1 cellular context compared by ENCODE assay signal in genomic region chr4:10460313-10461047, GRCh38.
TF ChIP-seq lines count a peak whose summit lies in the region.

No MANE protein-coding gene starts in this region.

TF ChIP-seq in K562, 482 proteins besides CTCF, POLR2A, EP300 and RAD21 (continued from another document):
- TF ChIP-seq, protein P1, sequence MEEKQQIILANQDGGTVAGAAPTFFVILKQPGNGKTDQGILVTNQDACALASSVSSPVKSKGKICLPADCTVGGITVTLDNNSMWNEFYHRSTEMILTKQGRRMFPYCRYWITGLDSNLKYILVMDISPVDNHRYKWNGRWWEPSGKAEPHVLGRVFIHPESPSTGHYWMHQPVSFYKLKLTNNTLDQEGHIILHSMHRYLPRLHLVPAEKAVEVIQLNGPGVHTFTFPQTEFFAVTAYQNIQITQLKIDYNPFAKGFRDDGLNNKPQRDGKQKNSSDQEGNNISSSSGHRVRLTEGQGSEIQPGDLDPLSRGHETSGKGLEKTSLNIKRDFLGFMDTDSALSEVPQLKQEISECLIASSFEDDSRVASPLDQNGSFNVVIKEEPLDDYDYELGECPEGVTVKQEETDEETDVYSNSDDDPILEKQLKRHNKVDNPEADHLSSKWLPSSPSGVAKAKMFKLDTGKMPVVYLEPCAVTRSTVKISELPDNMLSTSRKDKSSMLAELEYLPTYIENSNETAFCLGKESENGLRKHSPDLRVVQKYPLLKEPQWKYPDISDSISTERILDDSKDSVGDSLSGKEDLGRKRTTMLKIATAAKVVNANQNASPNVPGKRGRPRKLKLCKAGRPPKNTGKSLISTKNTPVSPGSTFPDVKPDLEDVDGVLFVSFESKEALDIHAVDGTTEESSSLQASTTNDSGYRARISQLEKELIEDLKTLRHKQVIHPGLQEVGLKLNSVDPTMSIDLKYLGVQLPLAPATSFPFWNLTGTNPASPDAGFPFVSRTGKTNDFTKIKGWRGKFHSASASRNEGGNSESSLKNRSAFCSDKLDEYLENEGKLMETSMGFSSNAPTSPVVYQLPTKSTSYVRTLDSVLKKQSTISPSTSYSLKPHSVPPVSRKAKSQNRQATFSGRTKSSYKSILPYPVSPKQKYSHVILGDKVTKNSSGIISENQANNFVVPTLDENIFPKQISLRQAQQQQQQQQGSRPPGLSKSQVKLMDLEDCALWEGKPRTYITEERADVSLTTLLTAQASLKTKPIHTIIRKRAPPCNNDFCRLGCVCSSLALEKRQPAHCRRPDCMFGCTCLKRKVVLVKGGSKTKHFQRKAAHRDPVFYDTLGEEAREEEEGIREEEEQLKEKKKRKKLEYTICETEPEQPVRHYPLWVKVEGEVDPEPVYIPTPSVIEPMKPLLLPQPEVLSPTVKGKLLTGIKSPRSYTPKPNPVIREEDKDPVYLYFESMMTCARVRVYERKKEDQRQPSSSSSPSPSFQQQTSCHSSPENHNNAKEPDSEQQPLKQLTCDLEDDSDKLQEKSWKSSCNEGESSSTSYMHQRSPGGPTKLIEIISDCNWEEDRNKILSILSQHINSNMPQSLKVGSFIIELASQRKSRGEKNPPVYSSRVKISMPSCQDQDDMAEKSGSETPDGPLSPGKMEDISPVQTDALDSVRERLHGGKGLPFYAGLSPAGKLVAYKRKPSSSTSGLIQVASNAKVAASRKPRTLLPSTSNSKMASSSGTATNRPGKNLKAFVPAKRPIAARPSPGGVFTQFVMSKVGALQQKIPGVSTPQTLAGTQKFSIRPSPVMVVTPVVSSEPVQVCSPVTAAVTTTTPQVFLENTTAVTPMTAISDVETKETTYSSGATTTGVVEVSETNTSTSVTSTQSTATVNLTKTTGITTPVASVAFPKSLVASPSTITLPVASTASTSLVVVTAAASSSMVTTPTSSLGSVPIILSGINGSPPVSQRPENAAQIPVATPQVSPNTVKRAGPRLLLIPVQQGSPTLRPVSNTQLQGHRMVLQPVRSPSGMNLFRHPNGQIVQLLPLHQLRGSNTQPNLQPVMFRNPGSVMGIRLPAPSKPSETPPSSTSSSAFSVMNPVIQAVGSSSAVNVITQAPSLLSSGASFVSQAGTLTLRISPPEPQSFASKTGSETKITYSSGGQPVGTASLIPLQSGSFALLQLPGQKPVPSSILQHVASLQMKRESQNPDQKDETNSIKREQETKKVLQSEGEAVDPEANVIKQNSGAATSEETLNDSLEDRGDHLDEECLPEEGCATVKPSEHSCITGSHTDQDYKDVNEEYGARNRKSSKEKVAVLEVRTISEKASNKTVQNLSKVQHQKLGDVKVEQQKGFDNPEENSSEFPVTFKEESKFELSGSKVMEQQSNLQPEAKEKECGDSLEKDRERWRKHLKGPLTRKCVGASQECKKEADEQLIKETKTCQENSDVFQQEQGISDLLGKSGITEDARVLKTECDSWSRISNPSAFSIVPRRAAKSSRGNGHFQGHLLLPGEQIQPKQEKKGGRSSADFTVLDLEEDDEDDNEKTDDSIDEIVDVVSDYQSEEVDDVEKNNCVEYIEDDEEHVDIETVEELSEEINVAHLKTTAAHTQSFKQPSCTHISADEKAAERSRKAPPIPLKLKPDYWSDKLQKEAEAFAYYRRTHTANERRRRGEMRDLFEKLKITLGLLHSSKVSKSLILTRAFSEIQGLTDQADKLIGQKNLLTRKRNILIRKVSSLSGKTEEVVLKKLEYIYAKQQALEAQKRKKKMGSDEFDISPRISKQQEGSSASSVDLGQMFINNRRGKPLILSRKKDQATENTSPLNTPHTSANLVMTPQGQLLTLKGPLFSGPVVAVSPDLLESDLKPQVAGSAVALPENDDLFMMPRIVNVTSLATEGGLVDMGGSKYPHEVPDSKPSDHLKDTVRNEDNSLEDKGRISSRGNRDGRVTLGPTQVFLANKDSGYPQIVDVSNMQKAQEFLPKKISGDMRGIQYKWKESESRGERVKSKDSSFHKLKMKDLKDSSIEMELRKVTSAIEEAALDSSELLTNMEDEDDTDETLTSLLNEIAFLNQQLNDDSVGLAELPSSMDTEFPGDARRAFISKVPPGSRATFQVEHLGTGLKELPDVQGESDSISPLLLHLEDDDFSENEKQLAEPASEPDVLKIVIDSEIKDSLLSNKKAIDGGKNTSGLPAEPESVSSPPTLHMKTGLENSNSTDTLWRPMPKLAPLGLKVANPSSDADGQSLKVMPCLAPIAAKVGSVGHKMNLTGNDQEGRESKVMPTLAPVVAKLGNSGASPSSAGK (IDR thresholded peaks at IDR 0.05), result no peak
- TF ChIP-seq CCAR2 (IDR thresholded peaks at IDR 0.05; ENCODE audit: low read depth, low read length) (no peak), ZNF253 (CRISPR knock-in tag; conservative IDR thresholded peaks at IDR 0.05) (no peak), XRCC5 (IDR thresholded peaks at IDR 0.05; ENCODE audit: low read depth, low read length) (0 out of 2 replicates have a peak, but pooled peaks have one; percentile 28), E2F5 (CRISPR knock-in tag; IDR thresholded peaks at IDR 0.05) (no peak), DMBX1 (CRISPR knock-in tag; IDR thresholded peaks at IDR 0.05; ENCODE audit: borderline replicate concordance) (no peak), HES1 (IDR thresholded peaks at IDR 0.05; ENCODE audit: low read depth) (no peak), MAFG (tag; conservative IDR thresholded peaks at IDR 0.05) (peak; percentile 40; the same call in 1 of the 2 replicates), HMGN3 (IDR thresholded peaks at IDR 0.05; ENCODE audit: borderline replicate concordance, extremely low read depth, insufficient read length, low read depth, low read length) (no peak), PKNOX1 (IDR thresholded peaks at IDR 0.05) (peak; percentile 43), ZNF316 (IDR thresholded peaks at IDR 0.05) (peak; percentile 54), NFIC (IDR thresholded peaks at IDR 0.05) (peak; percentile 50; the same call in 1 of the 2 replicates), PBX2 (CRISPR knock-in tag; IDR thresholded peaks at IDR 0.05; ENCODE audit: low read depth) (no peak), PBX2 (tag; conservative IDR thresholded peaks at IDR 0.05; ENCODE audit: low read depth) (0 out of 2 replicates have a peak, but pooled peaks have one; percentile 20), RBM25 (IDR thresholded peaks at IDR 0.05; ENCODE audit: low read depth, low read length, severe bottlenecking) (peak; percentile 97), PTTG1 (tag; IDR thresholded peaks at IDR 0.05; ENCODE audit: low read depth) (no peak), MTA2 (IDR thresholded peaks at IDR 0.05; ENCODE audit: low read depth) (no peak), C11orf30 (IDR thresholded peaks at IDR 0.05; ENCODE audit: low read depth) (peak; percentile 61), ZNF384 (IDR thresholded peaks at IDR 0.05; ENCODE audit: low read depth, low read length) (0 out of 2 replicates have a peak, but pooled peaks have one; percentile 25), RCOR1 (IDR thresholded peaks at IDR 0.05; ENCODE audit: borderline replicate concordance in 1 of 2, low read depth in 2 of 2, low read length in 2 of 2) (0 out of 4 replicates have a peak, but pooled peaks of 1 of the 2 experiments have one; percentile 9), BCOR (IDR thresholded peaks at IDR 0.05) (peak; percentile 43; the same call in 1 of the 2 replicates), MAFF (IDR thresholded peaks at IDR 0.05; ENCODE audit: low read length) (peak; percentile 23; the same call in 1 of the 2 replicates)
- TF ChIP-seq, protein P2, sequence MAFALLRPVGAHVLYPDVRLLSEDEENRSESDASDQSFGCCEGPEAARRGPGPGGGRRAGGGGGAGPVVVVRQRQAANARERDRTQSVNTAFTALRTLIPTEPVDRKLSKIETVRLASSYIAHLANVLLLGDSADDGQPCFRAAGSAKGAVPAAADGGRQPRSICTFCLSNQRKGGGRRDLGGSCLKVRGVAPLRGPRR (CRISPR knock-in tag; IDR thresholded peaks at IDR 0.05), result 0 out of 2 replicates have a peak, but pooled peaks have one; percentile 40
